ENCODE assay signal across 5 cellular contexts in genomic region chr16:9363520-9363919, GRCh38.
"Had no signal": no experiment of that assay in that cellular context is flagged by ENCODE, and none has a peak within 500 bp of the region (broad histone marks: within the 10 kb centered on the region; RNA-seq: fewer than 3 reads in every experiment).

No MANE protein-coding gene starts in this region.

- DNase-seq: H9, HCEC 1CT, IMR-90 had no signal

- H3K4me3 Mint-ChIP-seq: GM23338, H9 had no signal

- H3K9me3 Mint-ChIP-seq: H9 had no signal

- H3K4me3 ChIP-seq: GM23338, K562 had no signal

- H3K27ac Mint-ChIP-seq: GM23338, H9 had no signal

- H3K4me1 Mint-ChIP-seq: GM23338 had no signal

- ATAC-seq: GM23338, K562 had no signal
